In genomic region chr11:110761994-110762393, GRCh38 we compare ENCODE assay signal across 17 cellular contexts. TPM values are rescaled to one million over a fixed set of nuclear protein-coding genes. Genes with fewer than 3 reads are reported as not detected.
"Had no signal": no experiment of that assay in that cellular context is flagged by ENCODE, and none has a peak within 500 bp of the region (broad histone marks: within the 10 kb centered on the region; RNA-seq: fewer than 3 reads in every experiment).

No MANE protein-coding gene starts in this region.

- H3K27me3 ChIP-seq: body of pancreas, colonic mucosa, esophagus squamous epithelium, hepatocyte, suprapubic skin, upper lobe of left lung had no signal

- H3K27ac ChIP-seq: body of pancreas, colonic mucosa, hepatocyte, psoas muscle, suprapubic skin, upper lobe of left lung had no signal

- ATAC-seq: activated CD8-positive, alpha-beta T cell treated with anti-CD3 and anti-CD28 coated beads, Interleukin-2, amount 10 ng/mL, durations not matched to agents 7 days and 5 days; activated T-cell treated with anti-CD3 and anti-CD28 coated beads, Interleukin-2, amount 50 U/mL, for 72 hours; body of pancreas; psoas muscle had no signal

- H3K4me1 ChIP-seq: colonic mucosa, psoas muscle had no signal

- DNase-seq: activated B cell treated with CpG ODN at 0.5 μM for 24 hours; activated CD4-positive, alpha-beta T cell treated with anti-CD3 and anti-CD28 coated beads, Interleukin-2, amount 10 ng/mL, durations not matched to agents 24 days and 14 days; activated CD8-positive, alpha-beta memory T cell treated with anti-CD3 and anti-CD28 coated beads, Interleukin-2, amount 50 U/mL, for 4 hours; activated CD8-positive, alpha-beta T cell treated with anti-CD3 and anti-CD28 coated beads, Interleukin-2, amount 10 ng/mL, durations not matched to agents 7 days and 5 days; activated gamma-delta T cell; activated T-cell treated with anti-CD3 and anti-CD28 coated beads, Interleukin-2, amount 50 U/mL, for 72 hours; body of pancreas; central memory CD4-positive, alpha-beta T cell; colonic mucosa; esophagus squamous epithelium; islet precursor cell; midbrain; psoas muscle; upper lobe of left lung had no signal

- H3K4me3 ChIP-seq: body of pancreas, colonic mucosa, esophagus squamous epithelium, hepatocyte, lung, psoas muscle, suprapubic skin, upper lobe of left lung had no signal

- H3K9me3 ChIP-seq: body of pancreas, colonic mucosa, esophagus squamous epithelium, psoas muscle, suprapubic skin, upper lobe of left lung had no signal

RNA-seq across cellular contexts. Expression of gene ARHGAP20, which starts 49.8 kb away (rescaled TPM):
- total RNA-seq: activated CD4-positive, alpha-beta T cell treated with anti-CD3 and anti-CD28 coated beads, Interleukin-2, amount 10 ng/mL, durations not matched to agents 24 days and 14 days had no signal
